17 cellular contexts compared by ENCODE assay signal in genomic region chr6:112415366-112415765, GRCh38.
DNase-seq lines count a peak whose midpoint lies in the region; TF ChIP-seq lines count a peak whose summit lies in the region.
"Had no signal": no experiment of that assay in that cellular context is flagged by ENCODE, and none has a peak within 500 bp of the region (broad histone marks: within the 10 kb centered on the region; RNA-seq: fewer than 3 reads in every experiment).

No MANE protein-coding gene starts in this region.

- peak; percentile 20 for DNase-seq in AG10803 (ENCODE audit: low read depth)
- peak; percentile 16 for DNase-seq in fibroblast of peridontal ligament (ENCODE audit: extremely low read depth)
- peak; percentile 77 to 93 for DNase-seq in trophoblast cell
- DNase-seq in NCI-H187 treated with DMSO at 0.1 percent for 48 hours (lab: John Stamatoyannopoulos, UW), result no peak
- no peak for DNase-seq in activated CD4-positive, alpha-beta T cell treated with anti-CD3 and anti-CD28 coated beads for 48 hours
- no peak for DNase-seq in mesendoderm
- DNase-seq: AML-193; BE2C; CD4-positive, alpha-beta T cell; CD8-positive, alpha-beta memory T cell; DMS 273 treated with DMSO at 0.1 percent for 48 hours; DMS79; GF-D8; H9 had no signal

- no peaks in the 10 kb centered on the region for H3K79me2 ChIP-seq in trophoblast cell (ENCODE audit: control insufficient read depth, insufficient read depth, low read length, poor library complexity)
- no peaks in the 10 kb centered on the region for H3K79me2 ChIP-seq in mesendoderm (ENCODE audit: control insufficient read depth, insufficient read depth, low read length)

- no peak overlapping the region for H3K56ac ChIP-seq in mesendoderm (ENCODE audit: low read length)

- H3K79me1 ChIP-seq in trophoblast cell (ENCODE audit: low read length) (no peaks in the 10 kb centered on the region), mesendoderm (ENCODE audit: low read length) (no peaks in the 10 kb centered on the region)

- H3K9ac ChIP-seq in trophoblast cell (ENCODE audit: low read length), result no peak overlapping the region
- H3K9ac ChIP-seq in mesendoderm (ENCODE audit: low read length), result no peak overlapping the region
- H3K9ac ChIP-seq: BLaER1 treated with 17β-estradiol and CSF1 and Interleukin-3, amounts not matched to agents 10 nM and 100 nM had no signal

- no peak overlapping the region for H2AFZ ChIP-seq in trophoblast cell (ENCODE audit: insufficient read depth, low read length, poor library complexity)
- H2AFZ ChIP-seq: GM23338 had no signal

- H3K4me1 ChIP-seq in trophoblast cell (ENCODE audit: control insufficient read depth in 1 of 2, insufficient read depth in 2 of 2, low read length in 2 of 2) (peaks cover 2 to 3% of the 10 kb centered on the region in 2 experiments), mesendoderm (ENCODE audit: control insufficient read depth, low read depth, low read length) (no peaks in the 10 kb centered on the region)
- H3K4me1 ChIP-seq: BLaER1 treated with 17β-estradiol and CSF1 and Interleukin-3, amounts not matched to agents 10 nM and 100 nM had no signal

- H2BK120ac ChIP-seq in trophoblast cell (ENCODE audit: insufficient read depth, low read length, poor library complexity) (no peak overlapping the region), mesendoderm (ENCODE audit: low read depth, low read length) (no peak overlapping the region)

- H3K4me2 ChIP-seq in trophoblast cell (ENCODE audit: low read length) (no peak overlapping the region), mesendoderm (ENCODE audit: low read length) (no peak overlapping the region)
- H3K4me2 ChIP-seq: BLaER1 treated with 17β-estradiol and CSF1 and Interleukin-3, amounts not matched to agents 10 nM and 100 nM; GM23338 had no signal

- no peak overlapping the region for H3K4me3 ChIP-seq in AG10803 (ENCODE audit: low read length)
- H3K4me3 ChIP-seq in trophoblast cell (ENCODE audit: low read depth, low read length), result no peak overlapping the region
- no peak overlapping the region for H3K4me3 ChIP-seq in mesendoderm (ENCODE audit: low read length)
- H3K4me3 ChIP-seq: BLaER1 treated with 17β-estradiol and CSF1 and Interleukin-3, amounts not matched to agents 10 nM and 100 nM; GM23338 had no signal

- no peaks in the 10 kb centered on the region for H3K9me3 ChIP-seq in trophoblast cell (ENCODE audit: insufficient read depth, low read depth, low read length)
- H3K9me3 ChIP-seq: BE2C had no signal

- H3K4ac ChIP-seq in trophoblast cell (ENCODE audit: low read depth, low read length) (no peak overlapping the region), mesendoderm (ENCODE audit: low read depth, low read length) (no peak overlapping the region)

- H4K91ac ChIP-seq in trophoblast cell (ENCODE audit: low read depth, low read length), result no peak overlapping the region

- no peak overlapping the region for H3K27ac ChIP-seq in trophoblast cell (ENCODE audit: low read depth, low read length)
- H3K27ac ChIP-seq in mesendoderm (ENCODE audit: low read depth, low read length), result no peak overlapping the region
- H3K27ac ChIP-seq: 22Rv1; BLaER1 treated with 17β-estradiol and CSF1 and Interleukin-3, amounts not matched to agents 10 nM and 100 nM had no signal

- H2BK15ac ChIP-seq in mesendoderm (replicated peaks; ENCODE audit: low read depth), result no peak overlapping the region

- H4K12ac ChIP-seq in trophoblast cell (ENCODE audit: low read depth, low read length), result no peak overlapping the region

- no peak overlapping the region for H2BK5ac ChIP-seq in trophoblast cell (ENCODE audit: low read depth, low read length, poor library complexity)
- H2BK5ac ChIP-seq in mesendoderm (ENCODE audit: low read length), result no peak overlapping the region

- H3K23ac ChIP-seq in trophoblast cell (ENCODE audit: low read length) (no peak overlapping the region), mesendoderm (ENCODE audit: low read length) (no peak overlapping the region)

- H3K18ac ChIP-seq in trophoblast cell (ENCODE audit: low read length) (no peak overlapping the region), mesendoderm (ENCODE audit: low read length) (no peak overlapping the region)

- H3K36me3 ChIP-seq in trophoblast cell (ENCODE audit: control insufficient read depth in 1 of 2, insufficient read depth in 2 of 2, low read length in 2 of 2) (no peaks in the 10 kb centered on the region), mesendoderm (ENCODE audit: control insufficient read depth, insufficient read depth, low read length) (no peaks in the 10 kb centered on the region)
- H3K36me3 ChIP-seq: BE2C; BLaER1 treated with 17β-estradiol and CSF1 and Interleukin-3, amounts not matched to agents 10 nM and 100 nM had no signal

- H3K27me3 ChIP-seq in trophoblast cell (ENCODE audit: insufficient read depth, low read length) (no peaks in the 10 kb centered on the region), mesendoderm (ENCODE audit: insufficient read depth, low read length, poor library complexity) (no peaks in the 10 kb centered on the region)
- H3K27me3 ChIP-seq: BE2C; BLaER1 treated with 17β-estradiol and CSF1 and Interleukin-3, amounts not matched to agents 10 nM and 100 nM had no signal

- no peak overlapping the region for H4K5ac ChIP-seq in mesendoderm (ENCODE audit: low read length)

- H2AK5ac ChIP-seq in trophoblast cell (ENCODE audit: low read length) (no peak overlapping the region), mesendoderm (ENCODE audit: low read length) (no peak overlapping the region)

- H4K8ac ChIP-seq in trophoblast cell (ENCODE audit: low read depth, low read length) (no peak overlapping the region), mesendoderm (ENCODE audit: low read depth, low read length) (no peak overlapping the region)

- no CpG with 5 or more reads among the region's 2 CpGs for WGBS in trophoblast cell (ENCODE audit: extremely low coverage, insufficient coverage, insufficient read length)
- no CpG with 5 or more reads among the region's 2 CpGs for WGBS in mesendoderm (ENCODE audit: extremely low coverage, insufficient coverage, low lambda C conversion rate)

- no peak overlapping the region for H2BK12ac ChIP-seq in trophoblast cell (ENCODE audit: low read length)

- no peak for TF ChIP-seq CTCF in AG10803 (conservative IDR thresholded peaks at IDR 0.05; ENCODE audit: low read length)

- H3K14ac ChIP-seq in trophoblast cell (ENCODE audit: low read length), result no peak overlapping the region

Comparison
In these comparisons a context has a peak if more than half of its experiments do, and no peak if none do; other contexts are left out.
1. DNase-seq: peak in AG10803 (single experiment), fibroblast of peridontal ligament (single experiment) and trophoblast cell (2 of 2); none in NCI-H187 treated with DMSO at 0.1 percent for 48 hours (single experiment), activated CD4-positive, alpha-beta T cell treated with anti-CD3 and anti-CD28 coated beads for 48 hours (single experiment) and mesendoderm (single experiment).